In the genomic region with DNA sequence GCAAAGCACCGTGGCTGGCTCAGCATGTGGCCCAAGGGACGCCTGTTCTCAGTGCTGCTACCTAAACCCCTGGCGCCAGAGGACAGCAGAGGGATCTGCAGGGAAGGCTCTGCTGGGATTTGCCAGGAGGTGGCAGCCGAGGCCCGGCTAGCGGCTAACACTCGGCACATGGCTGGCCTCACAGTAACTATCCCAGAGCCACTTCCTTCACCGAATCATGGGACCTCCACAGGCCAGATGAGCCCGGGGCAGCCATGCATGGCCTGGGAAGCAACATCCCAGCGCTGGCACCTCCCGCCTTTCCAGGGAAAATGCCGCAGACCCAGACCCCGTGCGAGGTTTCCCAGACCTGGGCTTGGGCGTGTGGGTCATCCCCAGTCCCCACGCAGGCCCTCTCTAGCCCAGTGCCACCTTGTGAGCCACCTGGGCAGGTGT, we compare ENCODE assay signal across 8 cellular contexts. TPM values are rescaled to one million over a fixed set of nuclear protein-coding genes. Genes with fewer than 3 reads are reported as not detected.
A peak's percentile ranks its signal among the peaks of the same experiment; 100 is the strongest.
DNase-seq lines count a peak whose midpoint lies in the region; ATAC-seq lines count a peak whose summit lies in the region.

No MANE protein-coding gene starts in this region.

- H3K4me3 ChIP-seq in MG63: no peak overlapping the region

- H3K36me3 ChIP-seq in MG63: no peaks in the 10 kb centered on the region

- peak; percentile 89 for ATAC-seq in GM21619 (IDR thresholded peaks at IDR 0.05; ENCODE audit: unreplicated experiment)

- no peaks in the 10 kb centered on the region for H3K27me3 ChIP-seq in MG63

- H3K9me3 ChIP-seq in MG63: peaks cover 2% of the 10 kb centered on the region; the same call in 1 of the 2 replicates

- DNase-seq in DMS53 treated with DMSO at 0.1 percent for 48 hours (lab: John Stamatoyannopoulos, UW; ENCODE audit: unreplicated experiment) (peak; percentile 44), MG63 (peak; percentile 66), cerebellar cortex (ENCODE audit: low spot score) (peak; percentile 82), kidney glomerular epithelial cell (lab: John Stamatoyannopoulos, UW) (peak; percentile 84), DMS79 treated with DMSO at 0.1 percent for 48 hours (lab: John Stamatoyannopoulos, UW) (no peak)
- peak; percentile 20 to 49 (median 32) for DNase-seq in activated CD4-positive, CD25-positive, alpha-beta regulatory T cell (lab: John Stamatoyannopoulos, UW)
- DNase-seq in stimulated activated CD4-positive, alpha-beta T cell treated with anti-CD3 and anti-CD28 coated beads, Interleukin-2, amount 100 ng/mL, for 4 hours (ENCODE audit: low read depth): peak; percentile 55

RNA-seq across cellular contexts. Expression of a gene that starts 36.4 kb away (rescaled TPM):
- 16.5 and 22.3 TPM in 2 replicates for total RNA-seq in MG63 (2014; rRNA removed; shearing (Covaris generic); ENCODE audit: low replicate concordance)
